In the genomic region with DNA sequence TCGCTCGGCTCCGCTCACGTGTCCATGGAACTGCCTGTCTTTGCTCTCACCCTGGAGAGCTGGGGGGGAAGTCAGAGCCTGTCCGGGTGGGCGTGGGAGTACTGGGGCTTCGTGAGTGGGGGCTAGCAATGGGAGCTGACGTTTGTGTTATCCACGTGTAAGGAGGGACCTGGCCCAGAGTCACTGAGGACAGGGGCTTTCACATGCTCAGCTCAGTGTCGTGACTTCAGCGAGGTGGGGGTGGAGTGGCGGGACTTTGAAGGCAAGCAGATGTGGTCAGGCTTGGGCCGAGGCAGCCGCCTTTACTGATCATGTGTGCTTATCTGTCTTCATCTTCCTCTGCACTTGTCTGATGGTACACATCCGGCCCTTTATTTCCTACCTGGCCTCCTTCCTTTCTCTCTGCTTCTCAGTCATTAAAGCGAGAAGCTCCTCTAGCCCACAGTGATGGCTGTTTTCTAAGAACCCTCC, we compare ENCODE assay signal across 9 cellular contexts.
DNase-seq lines count a peak whose midpoint lies in the region; ATAC-seq and TF ChIP-seq lines count a peak whose summit lies in the region.
"Had no signal": no experiment of that assay in that cellular context is flagged by ENCODE, and none has a peak within 500 bp of the region (broad histone marks: within the 10 kb centered on the region; RNA-seq: fewer than 3 reads in every experiment).

No MANE protein-coding gene starts in this region.

- no peaks in the 10 kb centered on the region for H3K27me3 ChIP-seq in CD8-positive, alpha-beta memory T cell (ENCODE audit: insufficient read depth, low read length, poor library complexity, severe bottlenecking)

- ATAC-seq in GM21381 (IDR thresholded peaks at IDR 0.05; ENCODE audit: unreplicated experiment) = no peak
- no peak for ATAC-seq in GM21526 (IDR thresholded peaks at IDR 0.05; ENCODE audit: low FRiP score, unreplicated experiment)

- H3K4me3 ChIP-seq in CD8-positive, alpha-beta memory T cell (ENCODE audit: low read length) = peak overlapping the region; percentile 21

- H3K27me3 Mint-ChIP-seq in CD8-positive, alpha-beta memory T cell = peaks cover 0 to 3% of the 10 kb centered on the region in 2 donors

- CTCF ChIA-PET in CD8-positive, alpha-beta memory T cell (lab: Charles Lee) = interaction anchor here (0.9 to 3.9 kb wide), 15 partner anchors 8 to 190 kb away, joined by 3 to 42 read pairs (median 7); partner anchors contain the start of gene ZBTB16

- H3K27ac Mint-ChIP-seq in CD8-positive, alpha-beta memory T cell = peak overlapping the region; percentile 86 to 97 (median 96)

- peak overlapping the region; percentile 47 to 83 (median 71) for H3K4me3 Mint-ChIP-seq in CD8-positive, alpha-beta memory T cell

- no peak for TF ChIP-seq POLR2A in erythroblast (IDR thresholded peaks at IDR 0.05; ENCODE audit: low read length)

- peak; percentile 44 to 87 (median 70) for DNase-seq in CD8-positive, alpha-beta memory T cell
- DNase-seq in activated CD8-positive, alpha-beta memory T cell treated with anti-CD3 and anti-CD28 coated beads for 24 hours = peak; percentile 85
- DNase-seq in erythroblast (lab: John Stamatoyannopoulos, UW) (peak; percentile 8 to 29), NCI-H69 (lab: John Stamatoyannopoulos, UW) (no peak), NCI-H2081 (lab: John Stamatoyannopoulos, UW) (no peak)
- DNase-seq in stimulated activated CD4-positive, alpha-beta T cell treated with anti-CD3 and anti-CD28 coated beads, Interleukin-4, amount 100 ng/mL, for 1 hour = peak; percentile 49
- DNase-seq: DMS153 had no signal

- H3K9me3 Mint-ChIP-seq in CD8-positive, alpha-beta memory T cell = no peaks in the 10 kb centered on the region

- H3K4me1 Mint-ChIP-seq in CD8-positive, alpha-beta memory T cell = peaks cover 84 to 94% (median 92%) of the 10 kb centered on the region in 3 donors

- POLR2A ChIA-PET in CD8-positive, alpha-beta memory T cell (lab: Charles Lee) = interaction anchor here (0.8 to 3.3 kb wide), 9 partner anchors 8 to 122 kb away, joined by 3 to 16 read pairs (median 5); no protein-coding TSS in a partner anchor

- no peaks in the 10 kb centered on the region for H3K9me3 ChIP-seq in CD8-positive, alpha-beta memory T cell (ENCODE audit: low read length)

- peak overlapping the region; percentile 20 for H3K27ac ChIP-seq in CD8-positive, alpha-beta memory T cell (ENCODE audit: low read depth, low read length)

- H3K36me3 ChIP-seq in CD8-positive, alpha-beta memory T cell (ENCODE audit: insufficient read depth, low read length) = no peaks in the 10 kb centered on the region

- H3K36me3 Mint-ChIP-seq in CD8-positive, alpha-beta memory T cell = peaks cover 0 to 7% (median 1%) of the 10 kb centered on the region in 3 donors

- peaks cover 66% of the 10 kb centered on the region for H3K4me1 ChIP-seq in CD8-positive, alpha-beta memory T cell (ENCODE audit: insufficient read depth, low read length)

Comparison
In these comparisons a context has a peak if more than half of its experiments do, and no peak if none do; other contexts are left out.
1. DNase-seq: peak in CD8-positive, alpha-beta memory T cell (5 of 5), activated CD8-positive, alpha-beta memory T cell treated with anti-CD3 and anti-CD28 coated beads for 24 hours (single experiment), erythroblast (2 of 2) and stimulated activated CD4-positive, alpha-beta T cell treated with anti-CD3 and anti-CD28 coated beads, Interleukin-4, amount 100 ng/mL, for 1 hour (single experiment); none in NCI-H69 (single experiment) and NCI-H2081 (0 of 2).